2 cellular contexts compared by ENCODE assay signal in genomic region chr18:31430554-31430953, GRCh38.
TF ChIP-seq lines count a peak whose summit lies in the region.

No MANE protein-coding gene starts in this region.

TF ChIP-seq in HCT116, 20 proteins besides CTCF, POLR2A, EP300 and RAD21:
- TF ChIP-seq SIN3A (IDR thresholded peaks at IDR 0.05; ENCODE audit: low read depth) (no peak), ELF1 (IDR thresholded peaks at IDR 0.05; ENCODE audit: borderline replicate concordance, low read depth) (no peak), CEBPB (IDR thresholded peaks at IDR 0.05; ENCODE audit: low read depth) (no peak), ZNF274 (IDR thresholded peaks at IDR 0.05; ENCODE audit: low read depth, low read length) (no peak)

TF ChIP-seq in H1, 55 proteins besides CTCF, POLR2A, EP300 and RAD21:
- TF ChIP-seq TEAD4 (IDR thresholded peaks at IDR 0.05; ENCODE audit: low read depth, low read length), result no peak
- no peak for TF ChIP-seq E2F6 (IDR thresholded peaks at IDR 0.05)
- no peak for TF ChIP-seq HDAC2 (IDR thresholded peaks at IDR 0.05; ENCODE audit: borderline replicate concordance in 1 of 2, low read depth in 2 of 2, low read length in 2 of 2)
- TF ChIP-seq TAF1 (IDR thresholded peaks at IDR 0.05; ENCODE audit: low read depth, low read length), result no peak
- no peak for TF ChIP-seq CHD7 (IDR thresholded peaks at IDR 0.05; ENCODE audit: insufficient replicate concordance, low read length)
- no peak for TF ChIP-seq FOSL1 (IDR thresholded peaks at IDR 0.05; ENCODE audit: insufficient read depth, low read depth, low read length)
- no peak for TF ChIP-seq SIRT6 (IDR thresholded peaks at IDR 0.05; ENCODE audit: low read length)
- TF ChIP-seq JUND (IDR thresholded peaks at IDR 0.05; ENCODE audit: low read length), result no peak
- TF ChIP-seq ATF3 (IDR thresholded peaks at IDR 0.05; ENCODE audit: insufficient read depth, low read depth, low read length), result no peak
- TF ChIP-seq GTF2F1 (IDR thresholded peaks at IDR 0.05; ENCODE audit: borderline replicate concordance, low read depth, low read length), result no peak
- TF ChIP-seq MAFK (IDR thresholded peaks at IDR 0.05; ENCODE audit: low read depth, low read length), result no peak
- TF ChIP-seq USF2 (IDR thresholded peaks at IDR 0.05; ENCODE audit: low read length), result no peak
- TF ChIP-seq BACH1 (IDR thresholded peaks at IDR 0.05; ENCODE audit: low read length), result no peak
- TF ChIP-seq ZNF274 (IDR thresholded peaks at IDR 0.05; ENCODE audit: borderline replicate concordance, extremely low read depth, low read length), result no peak
- no peak for TF ChIP-seq PHF8 (conservative IDR thresholded peaks at IDR 0.05; ENCODE audit: low read depth, low read length)
- no peak for TF ChIP-seq GABPA (IDR thresholded peaks at IDR 0.05; ENCODE audit: borderline replicate concordance, insufficient read depth, low read length)
- TF ChIP-seq RXRA (IDR thresholded peaks at IDR 0.05; ENCODE audit: insufficient read depth, low read depth, low read length), result no peak
- TF ChIP-seq NANOG (IDR thresholded peaks at IDR 0.05; ENCODE audit: insufficient read depth, low read depth, low read length, poor library complexity, severe bottlenecking), result no peak
- TF ChIP-seq NRF1 (IDR thresholded peaks at IDR 0.05; ENCODE audit: low read depth, low read length), result no peak
